10 cellular contexts compared by ENCODE assay signal in genomic region chr3:11136871-11137626, GRCh38. TPM values are rescaled to one million over a fixed set of nuclear protein-coding genes. Genes with fewer than 3 reads are reported as not detected.
A peak's percentile ranks its signal among the peaks of the same experiment; 100 is the strongest.
DNase-seq lines count a peak whose midpoint lies in the region; ATAC-seq and TF ChIP-seq lines count a peak whose summit lies in the region.
"Had no signal": no experiment of that assay in that cellular context is flagged by ENCODE, and none has a peak within 500 bp of the region (broad histone marks: within the 10 kb centered on the region; RNA-seq: fewer than 3 reads in every experiment).

No MANE protein-coding gene starts in this region.

- peak overlapping the region; percentile 77 to 82 for H3K27ac ChIP-seq in uterus
- H3K27ac ChIP-seq: BLaER1 treated with 17β-estradiol and CSF1 and Interleukin-3, amounts not matched to agents 10 nM and 100 nM had no signal

- no peaks in the 10 kb centered on the region for H3K4me1 ChIP-seq in uterus

- TF ChIP-seq POLR2A in uterus (IDR thresholded peaks at IDR 0.05) = no peak

- POLR2A ChIA-PET in activated CD8-positive, alpha-beta T cell treated with anti-CD3 and anti-CD28 coated beads, Interleukin-2, amount 10 ng/mL, durations not matched to agents 7 days and 5 days (lab: Charles Lee) = no interaction called here
- POLR2A ChIA-PET in activated CD8-positive, alpha-beta T cell treated with anti-CD3 and anti-CD28 coated beads for 36 hours (lab: Charles Lee) = no interaction called here
- POLR2A ChIA-PET in MCF 10A (lab: Yijun Ruan, JAX) = interaction anchor here (0.6 to 1.9 kb wide), 20 partner anchors 11 to 1246 kb away, joined by 3 to 18 read pairs (median 4); partner anchors contain the start of genes ATG7 and HRH1

- H3K36me3 Mint-ChIP-seq in activated CD8-positive, alpha-beta T cell treated with anti-CD3 and anti-CD28 coated beads, Interleukin-2, amount 10 ng/mL, durations not matched to agents 7 days and 5 days (ENCODE audit: low read depth) = peaks cover 2% of the 10 kb centered on the region
- no peaks in the 10 kb centered on the region for H3K36me3 Mint-ChIP-seq in activated CD8-positive, alpha-beta T cell treated with anti-CD3 and anti-CD28 coated beads for 36 hours (ENCODE audit: low read depth)
- no peaks in the 10 kb centered on the region for H3K36me3 Mint-ChIP-seq in MCF 10A (ENCODE audit: insufficient read depth, unreplicated experiment)
- peaks cover 1% of the 10 kb centered on the region for H3K36me3 Mint-ChIP-seq in T-helper 2 cell treated with Interferon-gamma antibody and Interleukin-4, amounts not matched to agents 5 μg/mL and 100 μg/mL, for 36 hours (ENCODE audit: low read depth)

- ATAC-seq in activated CD8-positive, alpha-beta T cell treated with anti-CD3 and anti-CD28 coated beads, Interleukin-2, amount 10 ng/mL, durations not matched to agents 7 days and 5 days = no peak
- ATAC-seq in activated CD8-positive, alpha-beta T cell treated with anti-CD3 and anti-CD28 coated beads for 36 hours = no peak
- ATAC-seq in GM18909 (IDR thresholded peaks at IDR 0.05; ENCODE audit: poor library complexity, unreplicated experiment) = no peak

- no peaks in the 10 kb centered on the region for H3K36me3 ChIP-seq in uterus
- H3K36me3 ChIP-seq: BLaER1 treated with 17β-estradiol and CSF1 and Interleukin-3, amounts not matched to agents 10 nM and 100 nM had no signal

- H3K27ac Mint-ChIP-seq in activated CD8-positive, alpha-beta T cell treated with anti-CD3 and anti-CD28 coated beads, Interleukin-2, amount 10 ng/mL, durations not matched to agents 7 days and 5 days = peak overlapping the region; percentile 35
- H3K27ac Mint-ChIP-seq in activated CD8-positive, alpha-beta T cell treated with anti-CD3 and anti-CD28 coated beads for 36 hours = no peak overlapping the region
- H3K27ac Mint-ChIP-seq in MCF 10A (ENCODE audit: low read depth, unreplicated experiment) = no peak overlapping the region
- H3K27ac Mint-ChIP-seq in T-helper 2 cell treated with Interferon-gamma antibody and Interleukin-4, amounts not matched to agents 5 μg/mL and 100 μg/mL, for 36 hours = no peak overlapping the region

- H3K9me3 ChIP-seq in uterus = no peaks in the 10 kb centered on the region

- CTCF ChIA-PET in activated CD8-positive, alpha-beta T cell treated with anti-CD3 and anti-CD28 coated beads, Interleukin-2, amount 10 ng/mL, durations not matched to agents 7 days and 5 days (lab: Charles Lee) = no interaction called here
- CTCF ChIA-PET in activated CD8-positive, alpha-beta T cell treated with anti-CD3 and anti-CD28 coated beads for 36 hours (lab: Charles Lee) = no interaction called here
- CTCF ChIA-PET in MCF 10A (lab: Yijun Ruan, JAX) = interaction anchor here (0.6 to 2.2 kb wide), 8 partner anchors 18 to 1349 kb away, joined by 3 to 16 read pairs (median 3); no protein-coding TSS in a partner anchor

- H3K4me3 ChIP-seq in uterus = peak overlapping the region in 1 of 2 donors; percentile 29
- H3K4me3 ChIP-seq: BLaER1 treated with 17β-estradiol and CSF1 and Interleukin-3, amounts not matched to agents 10 nM and 100 nM had no signal

- peaks cover 13% of the 10 kb centered on the region for H3K27me3 Mint-ChIP-seq in activated CD8-positive, alpha-beta T cell treated with anti-CD3 and anti-CD28 coated beads, Interleukin-2, amount 10 ng/mL, durations not matched to agents 7 days and 5 days (ENCODE audit: low read depth)
- H3K27me3 Mint-ChIP-seq in activated CD8-positive, alpha-beta T cell treated with anti-CD3 and anti-CD28 coated beads for 36 hours = peaks cover 10% of the 10 kb centered on the region
- H3K27me3 Mint-ChIP-seq in MCF 10A (ENCODE audit: insufficient read depth, unreplicated experiment) = no peaks in the 10 kb centered on the region
- peaks cover 9% of the 10 kb centered on the region for H3K27me3 Mint-ChIP-seq in T-helper 2 cell treated with Interferon-gamma antibody and Interleukin-4, amounts not matched to agents 5 μg/mL and 100 μg/mL, for 36 hours (ENCODE audit: low read depth)

- TSS peak; percentile 93 for BruUV-seq in MCF 10A (replicated peaks; lab: Mats Ljungman, UMichigan)

- intact Hi-C loops in activated CD8-positive, alpha-beta T cell treated with anti-CD3 and anti-CD28 coated beads for 36 hours (cut with micrococcal nuclease) = no loop called here
- intact Hi-C loops in MCF 10A (cut with micrococcal nuclease) (loop anchor here (1.0 to 5.0 kb wide), 3 partner anchors 40 to 90 kb away; no protein-coding TSS in a partner anchor), uterus (cut with DNase I; ENCODE audit: low total_unique reads) (no loop called here)

- peaks cover 26% of the 10 kb centered on the region for H3K4me1 Mint-ChIP-seq in activated CD8-positive, alpha-beta T cell treated with anti-CD3 and anti-CD28 coated beads, Interleukin-2, amount 10 ng/mL, durations not matched to agents 7 days and 5 days (ENCODE audit: low read depth)
- H3K4me1 Mint-ChIP-seq in activated CD8-positive, alpha-beta T cell treated with anti-CD3 and anti-CD28 coated beads for 36 hours (ENCODE audit: low read depth) = peaks cover 12% of the 10 kb centered on the region
- H3K4me1 Mint-ChIP-seq in MCF 10A (ENCODE audit: insufficient read depth, unreplicated experiment) = peaks cover 37% of the 10 kb centered on the region
- H3K4me1 Mint-ChIP-seq in T-helper 2 cell treated with Interferon-gamma antibody and Interleukin-4, amounts not matched to agents 5 μg/mL and 100 μg/mL, for 36 hours (ENCODE audit: low read depth) = peaks cover 20% of the 10 kb centered on the region

- no peak overlapping the region for H3K4me3 Mint-ChIP-seq in activated CD8-positive, alpha-beta T cell treated with anti-CD3 and anti-CD28 coated beads, Interleukin-2, amount 10 ng/mL, durations not matched to agents 7 days and 5 days
- H3K4me3 Mint-ChIP-seq in activated CD8-positive, alpha-beta T cell treated with anti-CD3 and anti-CD28 coated beads for 36 hours = no peak overlapping the region
- peak overlapping the region; percentile 99 for H3K4me3 Mint-ChIP-seq in MCF 10A (ENCODE audit: unreplicated experiment)
- H3K4me3 Mint-ChIP-seq in T-helper 2 cell treated with Interferon-gamma antibody and Interleukin-4, amounts not matched to agents 5 μg/mL and 100 μg/mL, for 36 hours = no peak overlapping the region

- DNase-seq in activated CD8-positive, alpha-beta T cell treated with anti-CD3 and anti-CD28 coated beads, Interleukin-2, amount 10 ng/mL, durations not matched to agents 7 days and 5 days = no peak
- no peak for DNase-seq in activated CD8-positive, alpha-beta T cell treated with anti-CD3 and anti-CD28 coated beads for 36 hours
- DNase-seq in MCF 10A (ENCODE audit: unreplicated experiment) (peak; percentile 100), kidney glomerular epithelial cell (lab: John Stamatoyannopoulos, UW) (peak; percentile 100), uterus (peak; percentile 81 to 84), NCI-H128 (lab: John Stamatoyannopoulos, UW; ENCODE audit: unreplicated experiment) (no peak)
- DNase-seq in T-helper 2 cell treated with Interferon-gamma antibody and Interleukin-4, amounts not matched to agents 5 μg/mL and 100 μg/mL, for 36 hours (ENCODE audit: low spot score) = no peak
- DNase-seq: activated T-cell treated with anti-CD3 and anti-CD28 coated beads, Interleukin-2, amount 50 U/mL, for 48 hours had no signal

- no peaks in the 10 kb centered on the region for H3K9me3 Mint-ChIP-seq in activated CD8-positive, alpha-beta T cell treated with anti-CD3 and anti-CD28 coated beads, Interleukin-2, amount 10 ng/mL, durations not matched to agents 7 days and 5 days (ENCODE audit: insufficient read depth)
- H3K9me3 Mint-ChIP-seq in activated CD8-positive, alpha-beta T cell treated with anti-CD3 and anti-CD28 coated beads for 36 hours = no peaks in the 10 kb centered on the region
- H3K9me3 Mint-ChIP-seq in MCF 10A (ENCODE audit: unreplicated experiment) = no peaks in the 10 kb centered on the region
- H3K9me3 Mint-ChIP-seq in T-helper 2 cell treated with Interferon-gamma antibody and Interleukin-4, amounts not matched to agents 5 μg/mL and 100 μg/mL, for 36 hours = no peaks in the 10 kb centered on the region

- no peaks in the 10 kb centered on the region for H3K27me3 ChIP-seq in uterus
- H3K27me3 ChIP-seq: BLaER1 treated with 17β-estradiol and CSF1 and Interleukin-3, amounts not matched to agents 10 nM and 100 nM had no signal

- TF ChIP-seq CTCF in activated CD8-positive, alpha-beta T cell treated with anti-CD3 and anti-CD28 coated beads for 36 hours (IDR thresholded peaks at IDR 0.05) = no peak
- no peak for TF ChIP-seq CTCF in MCF 10A (IDR thresholded peaks at IDR 0.05; ENCODE audit: unreplicated experiment)
- peak in 1 of 4 experiments; percentile 8 for TF ChIP-seq CTCF in uterus (IDR thresholded peaks at IDR 0.05)

RNA-seq across cellular contexts. Expression of gene HRH1, which starts 17.2 kb away (rescaled TPM):
- total RNA-seq in activated CD8-positive, alpha-beta T cell treated with anti-CD3 and anti-CD28 coated beads, Interleukin-2, amount 10 ng/mL, durations not matched to agents 7 days and 5 days = under 1 TPM; 0.18 to 0.29 TPM
- total RNA-seq in activated CD8-positive, alpha-beta T cell treated with anti-CD3 and anti-CD28 coated beads for 36 hours = under 1 TPM; 0.34 to 0.59 TPM
- total RNA-seq in MCF 10A (2022) = 11.0 and 14.8 TPM in 2 replicates
- total RNA-seq in uterus = 10 to 100 TPM in 1 of 4 donors, 1 to 10 TPM in 3; 1.8 to 16.3 (median 6.3) TPM

Comparison
In these comparisons a context has a peak if more than half of its experiments do, and no peak if none do; other contexts are left out.
1. DNase-seq: peak in MCF 10A (single experiment), kidney glomerular epithelial cell (single experiment) and uterus (2 of 2); none in activated CD8-positive, alpha-beta T cell treated with anti-CD3 and anti-CD28 coated beads, Interleukin-2, amount 10 ng/mL, durations not matched to agents 7 days and 5 days (single experiment), activated CD8-positive, alpha-beta T cell treated with anti-CD3 and anti-CD28 coated beads for 36 hours (single experiment), NCI-H128 (single experiment) and T-helper 2 cell treated with Interferon-gamma antibody and Interleukin-4, amounts not matched to agents 5 μg/mL and 100 μg/mL, for 36 hours (single experiment).